Comparison of ENCODE assay signal across 1 cellular context in genomic region chr1:143691400-143691891, GRCh38.
TF ChIP-seq lines count a peak whose summit lies in the region.

No MANE protein-coding gene starts in this region.

TF ChIP-seq in K562, 482 proteins besides CTCF, POLR2A, EP300 and RAD21 (continued from another document):
- TF ChIP-seq ZBTB49 (CRISPR knock-in tag; IDR thresholded peaks at IDR 0.05; ENCODE audit: borderline replicate concordance) (no peak), CTBP1 (IDR thresholded peaks at IDR 0.05; ENCODE audit: borderline replicate concordance) (peak; percentile 53; the same call in 1 of the 2 replicates), HMG20A (CRISPR knock-in tag; conservative IDR thresholded peaks at IDR 0.05) (no peak), ATF7 (IDR thresholded peaks at IDR 0.05) (0 out of 2 replicates have a peak, but pooled peaks have one; percentile 19), ZNF232 (CRISPR knock-in tag; IDR thresholded peaks at IDR 0.05) (no peak)
- TF ChIP-seq, protein P1, sequence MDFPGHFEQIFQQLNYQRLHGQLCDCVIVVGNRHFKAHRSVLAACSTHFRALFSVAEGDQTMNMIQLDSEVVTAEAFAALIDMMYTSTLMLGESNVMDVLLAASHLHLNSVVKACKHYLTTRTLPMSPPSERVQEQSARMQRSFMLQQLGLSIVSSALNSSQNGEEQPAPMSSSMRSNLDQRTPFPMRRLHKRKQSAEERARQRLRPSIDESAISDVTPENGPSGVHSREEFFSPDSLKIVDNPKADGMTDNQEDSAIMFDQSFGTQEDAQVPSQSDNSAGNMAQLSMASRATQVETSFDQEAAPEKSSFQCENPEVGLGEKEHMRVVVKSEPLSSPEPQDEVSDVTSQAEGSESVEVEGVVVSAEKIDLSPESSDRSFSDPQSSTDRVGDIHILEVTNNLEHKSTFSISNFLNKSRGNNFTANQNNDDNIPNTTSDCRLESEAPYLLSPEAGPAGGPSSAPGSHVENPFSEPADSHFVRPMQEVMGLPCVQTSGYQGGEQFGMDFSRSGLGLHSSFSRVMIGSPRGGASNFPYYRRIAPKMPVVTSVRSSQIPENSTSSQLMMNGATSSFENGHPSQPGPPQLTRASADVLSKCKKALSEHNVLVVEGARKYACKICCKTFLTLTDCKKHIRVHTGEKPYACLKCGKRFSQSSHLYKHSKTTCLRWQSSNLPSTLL (IDR thresholded peaks at IDR 0.05), result peak; percentile 90
- TF ChIP-seq, protein P2, sequence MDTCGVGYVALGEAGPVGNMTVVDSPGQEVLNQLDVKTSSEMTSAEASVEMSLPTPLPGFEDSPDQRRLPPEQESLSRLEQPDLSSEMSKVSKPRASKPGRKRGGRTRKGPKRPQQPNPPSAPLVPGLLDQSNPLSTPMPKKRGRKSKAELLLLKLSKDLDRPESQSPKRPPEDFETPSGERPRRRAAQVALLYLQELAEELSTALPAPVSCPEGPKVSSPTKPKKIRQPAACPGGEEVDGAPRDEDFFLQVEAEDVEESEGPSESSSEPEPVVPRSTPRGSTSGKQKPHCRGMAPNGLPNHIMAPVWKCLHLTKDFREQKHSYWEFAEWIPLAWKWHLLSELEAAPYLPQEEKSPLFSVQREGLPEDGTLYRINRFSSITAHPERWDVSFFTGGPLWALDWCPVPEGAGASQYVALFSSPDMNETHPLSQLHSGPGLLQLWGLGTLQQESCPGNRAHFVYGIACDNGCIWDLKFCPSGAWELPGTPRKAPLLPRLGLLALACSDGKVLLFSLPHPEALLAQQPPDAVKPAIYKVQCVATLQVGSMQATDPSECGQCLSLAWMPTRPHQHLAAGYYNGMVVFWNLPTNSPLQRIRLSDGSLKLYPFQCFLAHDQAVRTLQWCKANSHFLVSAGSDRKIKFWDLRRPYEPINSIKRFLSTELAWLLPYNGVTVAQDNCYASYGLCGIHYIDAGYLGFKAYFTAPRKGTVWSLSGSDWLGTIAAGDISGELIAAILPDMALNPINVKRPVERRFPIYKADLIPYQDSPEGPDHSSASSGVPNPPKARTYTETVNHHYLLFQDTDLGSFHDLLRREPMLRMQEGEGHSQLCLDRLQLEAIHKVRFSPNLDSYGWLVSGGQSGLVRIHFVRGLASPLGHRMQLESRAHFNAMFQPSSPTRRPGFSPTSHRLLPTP (IDR thresholded peaks at IDR 0.05; ENCODE audit: borderline replicate concordance, extremely low read depth, insufficient read length), result peak; percentile 57
